ENCODE assay signal across 18 cellular contexts in the genomic region with DNA sequence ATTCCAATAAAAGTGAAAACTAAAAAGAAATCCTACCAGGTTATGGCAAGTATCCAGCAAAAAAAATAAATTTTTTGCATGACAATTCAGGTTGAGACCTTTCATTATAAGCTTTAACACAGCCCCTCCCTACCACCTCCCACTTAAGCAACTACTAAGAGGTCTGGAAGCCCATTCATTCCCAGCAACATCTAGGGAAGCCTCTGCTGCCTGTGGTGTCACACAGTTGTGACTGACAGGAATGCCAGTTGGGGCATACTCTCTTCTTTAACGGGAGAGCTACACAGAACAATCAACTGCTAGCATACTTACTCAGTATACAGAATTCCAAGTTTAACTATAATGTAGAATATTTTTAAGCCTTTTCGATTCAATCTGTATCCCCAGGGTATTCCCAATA. TPM values are rescaled to one million over a fixed set of nuclear protein-coding genes. Genes with fewer than 3 reads are reported as not detected.
DNase-seq lines count a peak whose midpoint lies in the region; ATAC-seq and TF ChIP-seq lines count a peak whose summit lies in the region.
"Had no signal": no experiment of that assay in that cellular context is flagged by ENCODE, and none has a peak within 500 bp of the region (broad histone marks: within the 10 kb centered on the region; RNA-seq: fewer than 3 reads in every experiment).

No MANE protein-coding gene starts in this region.

- peaks cover 10% of the 10 kb centered on the region for H3K36me3 Mint-ChIP-seq in WTC11

- CTCF ChIA-PET in WTC11 (lab: Charles Lee) = interaction anchor here (1.4 kb wide), 1 partner anchor 107 kb away, joined by 3 read pairs; no protein-coding TSS in a partner anchor

- no peaks in the 10 kb centered on the region for H3K27me3 Mint-ChIP-seq in WTC11 (ENCODE audit: low read depth)
- H3K27me3 Mint-ChIP-seq: B cell; CD4-positive, CD25-positive, alpha-beta regulatory T cell had no signal

- in situ Hi-C loops in HAP-1 (cut with MboI; ENCODE audit: low sequenced_read_pairs) = no loop called here

- peaks cover 12% of the 10 kb centered on the region for H3K4me1 ChIP-seq in HAP-1
- no peaks in the 10 kb centered on the region for H3K4me1 ChIP-seq in osteoblast (ENCODE audit: insufficient read depth, low read length)
- H3K4me1 ChIP-seq: Peyer's patch had no signal

- H3K27ac Mint-ChIP-seq in WTC11 = no peak overlapping the region
- H3K27ac Mint-ChIP-seq: B cell; CD4-positive, CD25-positive, alpha-beta regulatory T cell; H9 had no signal

- no peak overlapping the region for H3K4me3 Mint-ChIP-seq in WTC11
- H3K4me3 Mint-ChIP-seq: B cell, H9 had no signal

- DNase-seq in HAP-1 (ENCODE audit: low spot score in 2 of 2) = peak; percentile 67
- no peak for DNase-seq in WTC11 (ENCODE audit: low spot score)
- DNase-seq in iPS-NIHi7 (ENCODE audit: extremely low spot score) = peak; percentile 17
- peak; percentile 26 for DNase-seq in osteoblast (ENCODE audit: insufficient read length, low spot score, missing footprints)
- DNase-seq in activated gamma-delta T cell treated with Interleukin-2 at 50 U/mL for 16 hours = no peak
- DNase-seq: CD4-positive, CD25-positive, alpha-beta regulatory T cell; H9; NCI-H1105 treated with DMSO at 0.1 percent for 48 hours; NCI-H1930; NCI-H2171; NCI-H446 treated with DMSO at 0.1 percent for 48 hours; Peyer's patch; Right ventricle myocardium superior had no signal

- H3K4me1 Mint-ChIP-seq in WTC11 = peaks cover 4% of the 10 kb centered on the region

- no peak overlapping the region for H3K4me2 ChIP-seq in osteoblast (ENCODE audit: insufficient read depth, low read length)

- H3K4me3 ChIP-seq in HAP-1 = no peak overlapping the region
- no peak overlapping the region for H3K4me3 ChIP-seq in osteoblast (ENCODE audit: insufficient read depth, low read length)
- H3K4me3 ChIP-seq: Peyer's patch, SK-N-MC had no signal

- H4K20me1 ChIP-seq in osteoblast (ENCODE audit: insufficient read depth, low read length) = peaks cover 22% of the 10 kb centered on the region

- H3K9me3 Mint-ChIP-seq in WTC11 = peaks cover 6% of the 10 kb centered on the region
- H3K9me3 Mint-ChIP-seq: H9 had no signal

- H2AFZ ChIP-seq in osteoblast (ENCODE audit: low read length) = no peak overlapping the region

- TF ChIP-seq CTCF in WTC11 (IDR thresholded peaks at IDR 0.05) (no peak), osteoblast (IDR thresholded peaks at IDR 0.05; ENCODE audit: extremely low read depth, low read depth, low read length) (no peak)

- H3K27ac ChIP-seq in osteoblast (ENCODE audit: low read depth, low read length) = no peak overlapping the region
- H3K27ac ChIP-seq: HL-60, Peyer's patch, SK-N-MC had no signal

- H3K27me3 ChIP-seq in HAP-1 (ENCODE audit: low read depth) (no peaks in the 10 kb centered on the region), osteoblast (ENCODE audit: insufficient read depth, low read length) (no peaks in the 10 kb centered on the region)
- H3K27me3 ChIP-seq: Peyer's patch had no signal

- POLR2A ChIA-PET in WTC11 (lab: Charles Lee) = interaction anchor here (0.6 kb wide), 1 partner anchor 23 kb away, joined by 3 read pairs; no protein-coding TSS in a partner anchor

- H3K9me3 ChIP-seq in HAP-1 (no peaks in the 10 kb centered on the region), osteoblast (ENCODE audit: low read depth, low read length) (no peaks in the 10 kb centered on the region)
- H3K9me3 ChIP-seq: Peyer's patch had no signal

- H3K36me3 ChIP-seq in HAP-1 (replicated peaks) = no peaks in the 10 kb centered on the region; the same call in 1 of the 2 replicates
- H3K36me3 ChIP-seq in osteoblast (ENCODE audit: insufficient read depth, low read length) = no peaks in the 10 kb centered on the region
- H3K36me3 ChIP-seq: Peyer's patch had no signal

- ATAC-seq in WTC11 = peak; percentile 57
- no peak for ATAC-seq in GM21786 (IDR thresholded peaks at IDR 0.05; ENCODE audit: unreplicated experiment)
- ATAC-seq in GM18502 (IDR thresholded peaks at IDR 0.05; ENCODE audit: poor library complexity, unreplicated experiment) = no peak

- H3K79me2 ChIP-seq in osteoblast (ENCODE audit: insufficient read depth, low read length) = peaks cover 92% of the 10 kb centered on the region

TF ChIP-seq in WTC11, 78 proteins besides CTCF, POLR2A, EP300 and RAD21:
- no peak for TF ChIP-seq CREB1 (CRISPR knock-in tag; IDR thresholded peaks at IDR 0.05)
- no peak for TF ChIP-seq ZNF219 (CRISPR knock-in tag; IDR thresholded peaks at IDR 0.05; ENCODE audit: borderline replicate concordance)
- no peak for TF ChIP-seq ZNF317 (CRISPR knock-in tag; IDR thresholded peaks at IDR 0.05; ENCODE audit: borderline replicate concordance, low read depth)
- TF ChIP-seq EMX1 (CRISPR knock-in tag; IDR thresholded peaks at IDR 0.05) = no peak
- TF ChIP-seq, protein P1, sequence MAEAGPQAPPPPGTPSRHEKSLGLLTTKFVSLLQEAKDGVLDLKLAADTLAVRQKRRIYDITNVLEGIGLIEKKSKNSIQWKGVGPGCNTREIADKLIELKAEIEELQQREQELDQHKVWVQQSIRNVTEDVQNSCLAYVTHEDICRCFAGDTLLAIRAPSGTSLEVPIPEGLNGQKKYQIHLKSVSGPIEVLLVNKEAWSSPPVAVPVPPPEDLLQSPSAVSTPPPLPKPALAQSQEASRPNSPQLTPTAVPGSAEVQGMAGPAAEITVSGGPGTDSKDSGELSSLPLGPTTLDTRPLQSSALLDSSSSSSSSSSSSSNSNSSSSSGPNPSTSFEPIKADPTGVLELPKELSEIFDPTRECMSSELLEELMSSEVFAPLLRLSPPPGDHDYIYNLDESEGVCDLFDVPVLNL (CRISPR knock-in tag; IDR thresholded peaks at IDR 0.05; ENCODE audit: borderline replicate concordance, low read depth) = no peak
- TF ChIP-seq, protein P2, sequence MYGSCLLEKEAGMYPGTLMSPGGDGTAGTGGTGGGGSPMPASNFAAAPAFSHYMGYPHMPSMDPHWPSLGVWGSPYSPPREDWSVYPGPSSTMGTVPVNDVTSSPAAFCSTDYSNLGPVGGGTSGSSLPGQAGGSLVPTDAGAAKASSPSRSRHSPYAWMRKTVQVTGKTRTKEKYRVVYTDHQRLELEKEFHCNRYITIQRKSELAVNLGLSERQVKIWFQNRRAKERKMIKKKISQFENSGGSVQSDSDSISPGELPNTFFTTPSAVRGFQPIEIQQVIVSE (CRISPR knock-in tag; IDR thresholded peaks at IDR 0.05; ENCODE audit: borderline replicate concordance) = no peak
- no peak for TF ChIP-seq PRRX2 (CRISPR knock-in tag; IDR thresholded peaks at IDR 0.05)
- TF ChIP-seq, protein P3, sequence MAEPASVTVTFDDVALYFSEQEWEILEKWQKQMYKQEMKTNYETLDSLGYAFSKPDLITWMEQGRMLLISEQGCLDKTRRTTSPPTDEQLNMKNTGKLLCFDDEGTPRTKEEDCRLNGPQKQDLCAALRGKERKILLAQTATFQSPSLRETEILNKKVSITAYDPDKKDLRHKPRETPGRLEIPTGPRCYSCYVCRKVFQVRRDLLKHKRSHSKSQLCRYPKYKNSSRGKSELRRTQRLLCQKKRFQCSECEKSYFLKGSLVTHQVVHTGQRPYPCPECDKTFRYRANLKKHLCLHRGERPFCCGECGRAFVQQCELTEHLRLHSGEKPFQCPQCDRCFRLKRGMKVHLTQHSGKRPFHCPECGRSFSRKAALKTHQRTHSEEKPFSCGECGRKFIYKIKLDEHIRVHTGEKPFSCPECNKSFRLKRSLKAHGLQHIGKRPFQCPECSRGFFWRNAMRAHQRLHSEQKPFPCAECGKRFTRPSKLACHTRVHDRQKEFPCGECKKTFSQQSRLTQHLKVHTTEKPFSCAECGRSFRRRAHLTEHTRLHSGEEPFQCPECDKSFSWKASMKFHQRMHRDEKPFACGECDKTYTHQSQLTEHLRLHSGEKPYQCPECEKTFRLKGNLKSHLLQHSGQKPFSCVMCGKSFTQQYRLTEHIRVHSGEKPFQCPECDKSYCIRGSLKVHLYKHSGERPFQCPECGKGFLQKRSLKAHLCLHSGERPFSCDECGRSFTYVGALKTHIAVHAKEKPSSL (CRISPR knock-in tag; conservative IDR thresholded peaks at IDR 0.05) = no peak

RNA-seq across cellular contexts. Expression of a gene that starts 27.8 kb away (rescaled TPM):
- 27.9 to 33.9 TPM (median 29.3 TPM) in 3 replicates for total RNA-seq in WTC11 (2021)
- total RNA-seq in osteoblast = 71.7 and 76.9 TPM in 2 replicates

Comparison
In these comparisons a context has a peak if more than half of its experiments do, and no peak if none do; other contexts are left out.
1. DNase-seq: peak in HAP-1 (2 of 2), iPS-NIHi7 (single experiment) and osteoblast (single experiment); none in WTC11 (single experiment) and activated gamma-delta T cell treated with Interleukin-2 at 50 U/mL for 16 hours (single experiment).